ENCODE assay signal across 24 cellular contexts in genomic region chr13:23945612-23946011, GRCh38. TPM values are rescaled to one million over a fixed set of nuclear protein-coding genes. Genes with fewer than 3 reads are reported as not detected.
"Had no signal": no experiment of that assay in that cellular context is flagged by ENCODE, and none has a peak within 500 bp of the region (broad histone marks: within the 10 kb centered on the region; RNA-seq: fewer than 3 reads in every experiment).

No MANE protein-coding gene starts in this region.

- H3K4me3 ChIP-seq: adrenal gland, breast epithelium, esophagus squamous epithelium, gastrocnemius medialis, tibial artery had no signal

- H3K4me3 Mint-ChIP-seq: activated CD8-positive, alpha-beta T cell treated with anti-CD3 and anti-CD28 coated beads, Interleukin-2, amount 10 ng/mL, durations not matched to agents 7 days and 5 days; activated naive CD8-positive, alpha-beta T cell; activated T-helper 1 cell treated with anti-CD3 and anti-CD28 coated beads, Interleukin-12 subunit alpha, Interleukin-12 subunit beta, Interleukin-2, Interleukin-4 antibody, amounts not matched to agents 30 ng/mL and 10 ng/mL and 1 ng/mL, durations not matched to agents 14 hours and 24 hours and 36 hours; endodermal cell; memory B cell; nephron; stimulated activated effector memory CD8-positive, alpha-beta T cell treated with anti-CD3 and anti-CD28 coated beads, Interleukin-12 subunit alpha, Interleukin-12 subunit beta, amount 100 ng/mL, for 72 hours; stimulated activated naive CD8-positive, alpha-beta T cell treated with anti-CD3 and anti-CD28 coated beads, Interleukin-15, amount 100 ng/mL, for 72 hours had no signal

- H3K4me1 Mint-ChIP-seq: endodermal cell; memory B cell; nephron; stimulated activated effector memory CD8-positive, alpha-beta T cell treated with anti-CD3 and anti-CD28 coated beads, Interleukin-12 subunit alpha, Interleukin-12 subunit beta, amount 100 ng/mL, for 72 hours had no signal

- H3K36me3 ChIP-seq: adrenal gland, breast epithelium, esophagus squamous epithelium, gastrocnemius medialis, tibial artery, WERI-Rb-1 had no signal

- H3K27ac ChIP-seq: adrenal gland, breast epithelium, esophagus squamous epithelium, gastrocnemius medialis, parathyroid adenoma, tibial artery, WERI-Rb-1 had no signal

- H3K27ac Mint-ChIP-seq: activated CD8-positive, alpha-beta T cell treated with anti-CD3 and anti-CD28 coated beads, Interleukin-2, amount 10 ng/mL, durations not matched to agents 7 days and 5 days; activated naive CD8-positive, alpha-beta T cell; activated T-helper 1 cell treated with anti-CD3 and anti-CD28 coated beads, Interleukin-12 subunit alpha, Interleukin-12 subunit beta, Interleukin-2, Interleukin-4 antibody, amounts not matched to agents 30 ng/mL and 10 ng/mL and 1 ng/mL, durations not matched to agents 14 hours and 24 hours and 36 hours; endodermal cell; memory B cell; nephron; stimulated activated effector memory CD8-positive, alpha-beta T cell treated with anti-CD3 and anti-CD28 coated beads, Interleukin-12 subunit alpha, Interleukin-12 subunit beta, amount 100 ng/mL, for 72 hours; stimulated activated naive CD8-positive, alpha-beta T cell treated with anti-CD3 and anti-CD28 coated beads, Interleukin-15, amount 100 ng/mL, for 72 hours had no signal

- H3K9me3 ChIP-seq: adrenal gland, breast epithelium, esophagus squamous epithelium, gastrocnemius medialis, tibial artery had no signal

- ATAC-seq: activated CD8-positive, alpha-beta T cell treated with anti-CD3 and anti-CD28 coated beads, Interleukin-2, amount 10 ng/mL, durations not matched to agents 7 days and 5 days; gastrocnemius medialis had no signal

- H3K36me3 Mint-ChIP-seq: activated naive CD8-positive, alpha-beta T cell; memory B cell; stimulated activated effector memory CD8-positive, alpha-beta T cell treated with anti-CD3 and anti-CD28 coated beads, Interleukin-12 subunit alpha, Interleukin-12 subunit beta, amount 100 ng/mL, for 72 hours had no signal

- H3K27me3 ChIP-seq: breast epithelium, gastrocnemius medialis had no signal

- H3K9me3 Mint-ChIP-seq: activated T-helper 1 cell treated with anti-CD3 and anti-CD28 coated beads, Interleukin-12 subunit alpha, Interleukin-12 subunit beta, Interleukin-2, Interleukin-4 antibody, amounts not matched to agents 30 ng/mL and 10 ng/mL and 1 ng/mL, durations not matched to agents 14 hours and 24 hours and 36 hours; endodermal cell; memory B cell; stimulated activated effector memory CD8-positive, alpha-beta T cell treated with anti-CD3 and anti-CD28 coated beads, Interleukin-12 subunit alpha, Interleukin-12 subunit beta, amount 100 ng/mL, for 72 hours; stimulated activated naive CD8-positive, alpha-beta T cell treated with anti-CD3 and anti-CD28 coated beads, Interleukin-15, amount 100 ng/mL, for 72 hours had no signal

- H3K4me1 ChIP-seq: adrenal gland, breast epithelium, gastrocnemius medialis, parathyroid adenoma, tibial artery had no signal

- DNase-seq: activated CD4-positive, alpha-beta T cell treated with anti-CD3 and anti-CD28 coated beads for 1 hour; activated CD4-positive, alpha-beta T cell treated with anti-CD3 and anti-CD28 coated beads, Interleukin-2, amount 50 U/mL, for 1 hour; activated CD8-positive, alpha-beta T cell treated with anti-CD3 and anti-CD28 coated beads, Interleukin-2, amount 10 ng/mL, durations not matched to agents 7 days and 5 days; activated gamma-delta T cell treated with Interleukin-2 at 50 U/mL for 16 hours; adrenal gland; cortex of kidney; endodermal cell; esophagus squamous epithelium; gastrocnemius medialis; kidney; small intestine; stimulated activated CD4-positive, alpha-beta T cell treated with anti-CD3 and anti-CD28 coated beads, Interleukin-2, amount 100 ng/mL, for 24 hours; stimulated activated naive CD8-positive, alpha-beta T cell treated with anti-CD3 and anti-CD28 coated beads, Interleukin-15, amount 100 ng/mL, for 72 hours; T-helper 1 cell; tibial artery; WERI-Rb-1 had no signal

RNA-seq across cellular contexts. Expression of gene C1QTNF9B, which starts 48.3 kb away (rescaled TPM):
- total RNA-seq: activated CD8-positive, alpha-beta T cell treated with anti-CD3 and anti-CD28 coated beads, Interleukin-2, amount 10 ng/mL, durations not matched to agents 7 days and 5 days; activated T-helper 1 cell treated with anti-CD3 and anti-CD28 coated beads, Interleukin-12 subunit alpha, Interleukin-12 subunit beta, Interleukin-2, Interleukin-4 antibody, amounts not matched to agents 30 ng/mL and 10 ng/mL and 1 ng/mL, durations not matched to agents 14 hours and 24 hours and 36 hours; adrenal gland; astrocyte; endodermal cell; esophagus squamous epithelium; kidney had no signal
